Comparison of ENCODE assay signal across 23 cellular contexts in the genomic region with DNA sequence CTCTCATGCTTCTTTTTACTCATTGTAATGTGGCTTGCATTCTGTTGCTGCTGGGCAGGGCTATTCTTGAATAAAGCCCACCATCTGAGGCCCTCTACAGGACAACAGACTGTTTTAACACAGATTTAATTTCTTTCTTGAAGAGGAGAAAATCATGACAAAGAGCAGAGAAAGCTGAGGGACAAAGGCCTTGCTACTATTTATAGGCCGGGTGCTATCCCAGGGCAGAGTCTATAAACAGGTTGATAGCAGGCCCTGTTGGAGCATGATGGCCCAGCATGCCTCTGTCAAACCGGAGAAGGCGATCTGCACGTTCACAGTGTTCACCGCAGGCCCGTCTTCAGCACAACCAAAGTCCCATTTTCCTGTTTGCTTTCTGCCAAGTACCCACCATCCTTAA. TPM values are rescaled to one million over a fixed set of nuclear protein-coding genes. Genes with fewer than 3 reads are reported as not detected.
DNase-seq lines count a peak whose midpoint lies in the region; FAIRE-seq and TF ChIP-seq lines count a peak whose summit lies in the region.
"Had no signal": no experiment of that assay in that cellular context is flagged by ENCODE, and none has a peak within 500 bp of the region (broad histone marks: within the 10 kb centered on the region; RNA-seq: fewer than 3 reads in every experiment).

No MANE protein-coding gene starts in this region.

- in situ Hi-C loops in G401 (cut with HindIII; ENCODE audit: low sequenced_read_pairs): no loop called here

- H2BK12ac ChIP-seq in H1 (ENCODE audit: low read depth, low read length): no peak overlapping the region

- peak; percentile 32 for DNase-seq in activated CD8-positive, alpha-beta memory T cell treated with anti-CD3 and anti-CD28 coated beads for 24 hours
- DNase-seq in activated CD8-positive, alpha-beta memory T cell treated with anti-CD3 and anti-CD28 coated beads, Interleukin-2, amount 50 U/mL, for 4 hours: no peak
- no peak for DNase-seq in H1 (ENCODE audit: low read depth in 1 of 2, low spot score in 2 of 2)
- peak; percentile 64 for DNase-seq in mesendoderm
- no peak for DNase-seq in type B pancreatic cell (ENCODE audit: extremely low spot score, unreplicated experiment)
- no peak for DNase-seq in NCI-H510A (lab: John Stamatoyannopoulos, UW)
- no peak for DNase-seq in activated naive CD4-positive, alpha-beta T cell (lab: John Stamatoyannopoulos, UW)
- no peak for DNase-seq in G401 (ENCODE audit: low spot score)
- DNase-seq: activated gamma-delta T cell; amygdala; C1 segment of cervical spinal cord; DMS153; hypothalamus; NCI-H2029; NCI-H748 treated with DMSO at 0.1 percent for 48 hours; OCI-M1; stimulated activated naive CD4-positive, alpha-beta T cell had no signal

- H3K18ac ChIP-seq in H1 (ENCODE audit: extremely low read depth, low read length): no peak overlapping the region
- H3K18ac ChIP-seq in mesendoderm (ENCODE audit: low read length): no peak overlapping the region

- H3K4me2 ChIP-seq in H1 (ENCODE audit: insufficient read depth in 1 of 2, low read depth in 2 of 2, low read length in 2 of 2) (peak overlapping the region; percentile 34 to 93; a peak in 3 of 4 replicates), mesendoderm (ENCODE audit: low read length) (no peak overlapping the region)
- H3K4me2 ChIP-seq: A549 had no signal

- WGBS in H1 (ENCODE audit: extremely low coverage in 1 of 2, insufficient coverage in 1 of 2, insufficient read length in 1 of 2, insufficient replicate concordance in 2 of 2, low coverage in 1 of 2, low lambda C conversion rate in 2 of 2, missing lambda C conversion rate in 1 of 2), 2 experiments: 14% methylated on average over 6 of the region's 6 CpGs; no CpG with 5 or more reads in 1 of the 2 experiments
- WGBS in mesendoderm (ENCODE audit: extremely low coverage, insufficient coverage, low lambda C conversion rate): no CpG with 5 or more reads among the region's 6 CpGs

- peak overlapping the region; percentile 35 for H3K4me3 Mint-ChIP-seq in type B pancreatic cell
- H3K4me3 Mint-ChIP-seq: T-helper 2 cell treated with Interferon-gamma antibody and Interleukin-4, amounts not matched to agents 5 μg/mL and 100 μg/mL, for 36 hours had no signal

- H2BK15ac ChIP-seq in H1 (ENCODE audit: low read length): no peak overlapping the region
- H2BK15ac ChIP-seq in mesendoderm (replicated peaks; ENCODE audit: low read depth): no peak overlapping the region

- no peak overlapping the region for H4K91ac ChIP-seq in H1 (replicated peaks; ENCODE audit: insufficient read length, low read length)

- no peaks in the 10 kb centered on the region for H3K36me3 Mint-ChIP-seq in type B pancreatic cell

- H4K5ac ChIP-seq in H1 (ENCODE audit: insufficient read length, low read depth, low read length) (no peak overlapping the region), mesendoderm (ENCODE audit: low read length) (no peak overlapping the region)

- H3K79me1 ChIP-seq in H1 (ENCODE audit: low read depth, low read length): no peaks in the 10 kb centered on the region
- no peaks in the 10 kb centered on the region for H3K79me1 ChIP-seq in mesendoderm (ENCODE audit: low read length)

- no peaks in the 10 kb centered on the region for H4K20me1 ChIP-seq in H1 (replicated peaks in 1 of 2; ENCODE audit: control insufficient read depth in 1 of 2, insufficient read depth in 2 of 2, low read length in 2 of 2)

- H4K8ac ChIP-seq in H1 (ENCODE audit: extremely low read depth, insufficient read depth, low read length) (no peak overlapping the region), mesendoderm (ENCODE audit: low read depth, low read length) (no peak overlapping the region)

- H2AK5ac ChIP-seq in H1 (ENCODE audit: low read depth, low read length): no peak overlapping the region
- no peak overlapping the region for H2AK5ac ChIP-seq in mesendoderm (ENCODE audit: low read length)

- no peak overlapping the region for H3K4ac ChIP-seq in H1 (replicated peaks; ENCODE audit: insufficient read length, low read depth, low read length)
- H3K4ac ChIP-seq in mesendoderm (ENCODE audit: low read depth, low read length): no peak overlapping the region

- peaks cover 9% of the 10 kb centered on the region; the same call in 1 of the 2 replicates for H3K23me2 ChIP-seq in H1 (ENCODE audit: low read depth, low read length)

- H3K27me3 Mint-ChIP-seq in type B pancreatic cell: peaks cover 66% of the 10 kb centered on the region

- H3K79me2 ChIP-seq in H1 (ENCODE audit: control insufficient read depth in 1 of 2, insufficient read depth in 2 of 2, low read length in 2 of 2) (no peaks in the 10 kb centered on the region), mesendoderm (ENCODE audit: control insufficient read depth, insufficient read depth, low read length) (no peaks in the 10 kb centered on the region)

- TF ChIP-seq RAD21 in H1 (IDR thresholded peaks at IDR 0.05 in 1 of 2, conservative IDR thresholded peaks at IDR 0.05 in 1 of 2; ENCODE audit: low read depth in 2 of 2, low read length in 2 of 2): peak; percentile 32 to 34

- no peak for TF ChIP-seq POLR2A in H1 (IDR thresholded peaks at IDR 0.05; ENCODE audit: control extremely low read depth in 1 of 2, low read depth in 2 of 2, low read length in 2 of 2)

- H3K4me1 ChIP-seq in H1 (replicated peaks in 1 of 4; ENCODE audit: control insufficient read depth in 3 of 4, insufficient read depth in 4 of 4, low read length in 3 of 4) (peaks cover 10 to 31% (median 23%) of the 10 kb centered on the region in 4 experiments), mesendoderm (ENCODE audit: control insufficient read depth, low read depth, low read length) (peaks cover 4% of the 10 kb centered on the region)
- H3K4me1 ChIP-seq: A549 had no signal

- CTCF ChIA-PET in H1 (lab: Charles Lee; ENCODE audit: partially characterized antibody): interaction anchor here (0.7 to 1.5 kb wide), 3 partner anchors 19 to 51 kb away, joined by 3 to 5 read pairs (median 3); no protein-coding TSS in a partner anchor

- H3K9me3 ChIP-seq in H1 (ENCODE audit: insufficient read depth in 2 of 2, low read depth in 1 of 2, low read length in 1 of 2): peaks cover 0 to 3% of the 10 kb centered on the region in 2 experiments; a peak in 1 of 4 replicates
- H3K9me3 ChIP-seq: A549, neutrophil, tibial artery had no signal

- FAIRE-seq in H1 (lab: Jason Lieb, UNC): peak; percentile 24
- FAIRE-seq: A549, endometrium had no signal

- no peak for TF ChIP-seq EP300 in H1 (IDR thresholded peaks at IDR 0.05; ENCODE audit: borderline replicate concordance in 1 of 2, low read depth in 2 of 2, low read length in 2 of 2)

- 0 out of 2 replicates have a peak overlapping the region, but pooled peaks have one; percentile 93 for H2BK20ac ChIP-seq in H1 (ENCODE audit: low read length)

- TF ChIP-seq CTCF in H1 (IDR thresholded peaks at IDR 0.05; ENCODE audit: control extremely low read depth in 1 of 3, insufficient read depth in 1 of 3, low read depth in 1 of 3, low read length in 3 of 3): no peak
- peak; percentile 51 for TF ChIP-seq CTCF in type B pancreatic cell (conservative IDR thresholded peaks at IDR 0.05)

- no peak overlapping the region for H3K14ac ChIP-seq in H1 (ENCODE audit: insufficient read length)

- no peak overlapping the region for H3K27ac Mint-ChIP-seq in type B pancreatic cell
- H3K27ac Mint-ChIP-seq: T-helper 2 cell treated with Interferon-gamma antibody and Interleukin-4, amounts not matched to agents 5 μg/mL and 100 μg/mL, for 36 hours had no signal

- H3K4me1 Mint-ChIP-seq in type B pancreatic cell (ENCODE audit: unreplicated experiment): no peaks in the 10 kb centered on the region

- POLR2A ChIA-PET in H1 (lab: Charles Lee; ENCODE audit: partially characterized antibody): interaction anchor here (1.2 to 1.3 kb wide), 2 partner anchors 26 to 111 kb away, joined by 3 to 4 read pairs; no protein-coding TSS in a partner anchor

- H3K27me3 ChIP-seq in H1 (replicated peaks in 1 of 4; ENCODE audit: control insufficient read depth in 3 of 4, extremely low read depth in 1 of 4, insufficient read depth in 3 of 4, low read length in 3 of 4) (peaks cover 13 to 33% (median 24%) of the 10 kb centered on the region in 4 experiments), mesendoderm (ENCODE audit: insufficient read depth, low read length, poor library complexity) (peaks cover 23% of the 10 kb centered on the region)
- H3K27me3 ChIP-seq: tibial artery had no signal

- H3K4me3 ChIP-seq in H1 (ENCODE audit: extremely low read depth in 1 of 4, insufficient read depth in 2 of 4, low read depth in 3 of 4, low read length in 4 of 4) (peak overlapping the region in 2 of 4 experiments; percentile 5 to 79; a peak in 3 of 8 replicates), mesendoderm (ENCODE audit: low read length) (no peak overlapping the region)
- H3K4me3 ChIP-seq: A549, tibial artery had no signal

- no peak overlapping the region for H3K27ac ChIP-seq in H1 (ENCODE audit: low read depth, low read length)
- H3K27ac ChIP-seq in mesendoderm (ENCODE audit: low read depth, low read length): no peak overlapping the region
- H3K27ac ChIP-seq: A549, HL-60, neutrophil, tibial artery had no signal

- H3K56ac ChIP-seq in H1 (replicated peaks; ENCODE audit: insufficient read length, low read depth, low read length) (no peak overlapping the region), mesendoderm (ENCODE audit: low read length) (no peak overlapping the region)

- no peak overlapping the region for H2AFZ ChIP-seq in H1 (ENCODE audit: low read length)

- no peaks in the 10 kb centered on the region for H3K9me3 Mint-ChIP-seq in type B pancreatic cell
- H3K9me3 Mint-ChIP-seq: T-helper 2 cell treated with Interferon-gamma antibody and Interleukin-4, amounts not matched to agents 5 μg/mL and 100 μg/mL, for 36 hours had no signal

- H3K23ac ChIP-seq in H1 (ENCODE audit: insufficient read length) (no peak overlapping the region), mesendoderm (ENCODE audit: low read length) (no peak overlapping the region)

- no peak overlapping the region for H2BK5ac ChIP-seq in H1 (ENCODE audit: low read depth, low read length)
- no peak overlapping the region for H2BK5ac ChIP-seq in mesendoderm (ENCODE audit: low read length)

- H3K9ac ChIP-seq in H1 (replicated peaks in 1 of 4; ENCODE audit: extremely low read depth in 1 of 4, low read depth in 3 of 4, low read length in 3 of 4): no peak overlapping the region
- no peak overlapping the region for H3K9ac ChIP-seq in mesendoderm (ENCODE audit: low read length)

- peaks cover 0 to 17% (median 1%) of the 10 kb centered on the region in 4 experiments; a peak in 4 of 8 replicates for H3K36me3 ChIP-seq in H1 (ENCODE audit: control insufficient read depth in 2 of 4, insufficient read depth in 4 of 4, low read length in 3 of 4)
- no peaks in the 10 kb centered on the region for H3K36me3 ChIP-seq in mesendoderm (ENCODE audit: control insufficient read depth, insufficient read depth, low read length)
- H3K36me3 ChIP-seq: neutrophil had no signal

- no peak overlapping the region for H2BK120ac ChIP-seq in H1 (replicated peaks; ENCODE audit: low read depth, low read length)
- H2BK120ac ChIP-seq in mesendoderm (ENCODE audit: low read depth, low read length): no peak overlapping the region

RNA-seq across cellular contexts. Expression of gene VIPR2, which starts 3.0 kb away (rescaled TPM):
- total RNA-seq in H1 (2021; fragmentation: NEBNext Ultra II Directional; extraction: Animal tissue kit (Norgen Biotek cat#: 25700)): 2.4 and 3.1 TPM in 2 replicates
- polyA plus RNA-seq in H1 (2011; rRNA removed): 6.3 and 10.9 TPM in 2 replicates
- 5.6 TPM for polyA plus RNA-seq in H1 (2011; cell fraction: cytosol; rRNA removed)
- 18.0 TPM for polyA plus RNA-seq in H1 (2011; cell fraction: nucleus; rRNA removed)
- 2.4 to 3.1 TPM (median 2.7 TPM) in 4 replicates for polyA plus RNA-seq in H1 (2012, experiment 1 of 2)
- polyA plus RNA-seq in H1 (2012, experiment 2 of 2): 2.0 TPM
- polyA plus RNA-seq in H1 (2013, experiment 1 of 2): 1.1 TPM
- 1.0 TPM for polyA plus RNA-seq in H1 (2013, experiment 2 of 2)
- polyA minus RNA-seq in H1 (2011; rRNA and poly(A)+ RNA removed): 7.9 and 10.8 TPM in 2 replicates
- 2.7 TPM for polyA minus RNA-seq in H1 (2011; cell fraction: cytosol; rRNA and poly(A)+ RNA removed)
- polyA minus RNA-seq in H1 (2011; cell fraction: nucleus; rRNA and poly(A)+ RNA removed): 8.9 TPM
- 0.35 TPM for polyA plus RNA-seq in mesendoderm (2013, experiment 1 of 2)
- 0.29 TPM for polyA plus RNA-seq in mesendoderm (2013, experiment 2 of 2)
- 0.12 and 0.31 TPM in 2 replicates for total RNA-seq in type B pancreatic cell (ENCODE audit: low replicate concordance)
- not detected in 2 replicates for total RNA-seq in G401 (2014; rRNA removed; shearing (Covaris generic))
- polyA plus RNA-seq: A549 had no signal

Comparison
In these comparisons a context has a peak if more than half of its experiments do, and no peak if none do; other contexts are left out.
1. DNase-seq: peak in activated CD8-positive, alpha-beta memory T cell treated with anti-CD3 and anti-CD28 coated beads for 24 hours (single experiment) and mesendoderm (single experiment); none in activated CD8-positive, alpha-beta memory T cell treated with anti-CD3 and anti-CD28 coated beads, Interleukin-2, amount 50 U/mL, for 4 hours (single experiment), H1 (0 of 2), type B pancreatic cell (single experiment), NCI-H510A (single experiment), activated naive CD4-positive, alpha-beta T cell (0 of 4) and G401 (single experiment).